In genomic region chrX:35439692-35440091, GRCh38 we compare ENCODE assay signal across 12 cellular contexts.
"Had no signal": no experiment of that assay in that cellular context is flagged by ENCODE, and none has a peak within 500 bp of the region (broad histone marks: within the 10 kb centered on the region; RNA-seq: fewer than 3 reads in every experiment).

No MANE protein-coding gene starts in this region.

- DNase-seq: activated CD4-positive, CD25-positive, alpha-beta regulatory T cell; activated gamma-delta T cell treated with Interleukin-2 at 50 U/mL for 16 hours; activated naive CD8-positive, alpha-beta T cell treated with anti-CD3 and anti-CD28 coated beads, Interleukin-2, amount 10 ng/mL, durations not matched to agents 7 days and 5 days; activated T-cell treated with anti-CD3 and anti-CD28 coated beads, Interleukin-2, amount 50 U/mL, for 48 hours; anterior cingulate cortex; gastrocnemius medialis; naive thymus-derived CD4-positive, alpha-beta T cell; T-helper 17 cell; thyroid gland had no signal

- H3K36me3 ChIP-seq: gastrocnemius medialis, thyroid gland had no signal

- ATAC-seq: gastrocnemius medialis; naive thymus-derived CD4-positive, alpha-beta T cell; stimulated activated effector memory CD8-positive, alpha-beta T cell treated with anti-CD3 and anti-CD28 coated beads, Interleukin-12 subunit alpha, Interleukin-12 subunit beta, amount 100 ng/mL, for 72 hours; T-helper 17 cell had no signal

- H3K27me3 ChIP-seq: gastrocnemius medialis, thyroid gland had no signal

- H3K27ac ChIP-seq: gastrocnemius medialis, thyroid gland had no signal

- H3K4me3 ChIP-seq: gastrocnemius medialis, lung, smooth muscle cell, thyroid gland had no signal

- H3K4me1 ChIP-seq: gastrocnemius medialis, thyroid gland had no signal

- H3K9me3 ChIP-seq: gastrocnemius medialis, thyroid gland had no signal
